1 cellular context compared by ENCODE assay signal in the genomic region with DNA sequence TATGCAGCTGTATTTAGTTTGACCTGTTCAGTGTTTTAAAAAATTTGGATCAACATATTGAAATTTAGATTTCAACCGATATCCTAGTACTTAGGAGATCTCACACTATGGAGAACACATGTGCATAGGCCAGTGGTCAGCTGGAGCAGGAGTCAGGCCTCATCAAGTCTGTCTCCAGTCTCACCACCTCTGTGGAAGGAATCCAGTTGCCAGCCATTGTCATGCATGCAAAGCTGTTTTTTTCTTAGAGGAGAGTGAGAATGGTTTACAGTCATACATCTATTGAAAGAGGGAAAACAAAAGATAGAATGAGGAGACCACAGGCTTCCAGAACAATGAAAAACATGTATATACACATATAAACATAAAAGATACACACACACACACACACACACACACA.
TF ChIP-seq lines count a peak whose summit lies in the region.

No MANE protein-coding gene starts in this region.

TF ChIP-seq in H1, 55 proteins besides CTCF, POLR2A, EP300 and RAD21:
- TF ChIP-seq POU5F1 (IDR thresholded peaks at IDR 0.05; ENCODE audit: low read depth, low read length) (peak; percentile 96), RXRA (IDR thresholded peaks at IDR 0.05; ENCODE audit: insufficient read depth, low read depth, low read length) (no peak)
